ENCODE assay signal across 12 cellular contexts in the genomic region with DNA sequence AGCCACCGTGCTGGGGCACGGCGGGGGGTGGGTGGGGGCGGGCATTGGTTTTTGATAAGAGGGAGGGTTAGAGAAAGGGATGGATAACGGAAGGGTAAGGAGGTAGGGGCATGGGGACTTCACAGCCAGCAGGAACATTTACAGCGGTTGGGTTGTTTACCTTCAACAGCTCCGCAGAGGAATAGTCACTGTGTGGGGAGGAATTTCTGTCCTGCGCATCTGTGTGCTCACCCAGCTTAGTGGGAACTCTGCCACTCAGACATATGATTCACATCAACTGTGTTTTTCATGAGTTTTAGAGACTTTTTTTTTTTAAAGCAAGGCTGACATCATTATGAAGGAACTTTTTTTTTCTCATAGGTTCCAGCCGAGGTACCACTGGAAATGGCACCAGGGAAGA. TPM values are rescaled to one million over a fixed set of nuclear protein-coding genes. Genes with fewer than 3 reads are reported as not detected.
DNase-seq lines count a peak whose midpoint lies in the region; ATAC-seq and TF ChIP-seq lines count a peak whose summit lies in the region.
"Had no signal": no experiment of that assay in that cellular context is flagged by ENCODE, and none has a peak within 500 bp of the region (broad histone marks: within the 10 kb centered on the region; RNA-seq: fewer than 3 reads in every experiment).

No MANE protein-coding gene starts in this region.

- POLR2A ChIA-PET in AG04450 (lab: Yijun Ruan, JAX): interaction anchor here (0.7 kb wide), 1 partner anchor 27 kb away, joined by 3 read pairs; no protein-coding TSS in a partner anchor
- POLR2A ChIA-PET in CD8-positive, alpha-beta memory T cell (lab: Charles Lee): no interaction called here
- POLR2A ChIA-PET in naive thymus-derived CD8-positive, alpha-beta T cell (lab: Charles Lee): no interaction called here

- no peaks in the 10 kb centered on the region for H3K36me3 ChIP-seq in CD8-positive, alpha-beta memory T cell (ENCODE audit: insufficient read depth, low read length)

- H3K36me3 Mint-ChIP-seq in CD8-positive, alpha-beta memory T cell: no peaks in the 10 kb centered on the region
- H3K36me3 Mint-ChIP-seq in naive thymus-derived CD8-positive, alpha-beta T cell: no peaks in the 10 kb centered on the region

- H3K9me3 ChIP-seq in AG04450 (ENCODE audit: control insufficient read depth, insufficient read depth, low read length): no peaks in the 10 kb centered on the region; the same call in 1 of the 2 replicates
- H3K9me3 ChIP-seq in CD8-positive, alpha-beta memory T cell (ENCODE audit: low read length): no peaks in the 10 kb centered on the region

- no peak overlapping the region for H3K27ac Mint-ChIP-seq in CD8-positive, alpha-beta memory T cell
- H3K27ac Mint-ChIP-seq in naive thymus-derived CD8-positive, alpha-beta T cell: no peak overlapping the region
- H3K27ac Mint-ChIP-seq: dendritic cell treated with granulocyte-macrophage colony-stimulating factor and Interleukin-4, amounts not matched to agents 40 ng/mL and 50 ng/mL, for 4 days had no signal

- no peaks in the 10 kb centered on the region for H3K4me1 Mint-ChIP-seq in CD8-positive, alpha-beta memory T cell
- H3K4me1 Mint-ChIP-seq in naive thymus-derived CD8-positive, alpha-beta T cell: no peaks in the 10 kb centered on the region

- peaks cover 23% of the 10 kb centered on the region for H3K27me3 ChIP-seq in AG04450 (ENCODE audit: control insufficient read depth, insufficient read depth, low read length)
- no peaks in the 10 kb centered on the region for H3K27me3 ChIP-seq in CD8-positive, alpha-beta memory T cell (ENCODE audit: insufficient read depth, low read length, poor library complexity, severe bottlenecking)

- DNase-seq in AG04450 (ENCODE audit: low read depth, low spot score): peak; percentile 88
- DNase-seq in HS-5 (ENCODE audit: low read depth): peak; percentile 87
- no peak for DNase-seq in coronary artery (ENCODE audit: low spot score)
- DNase-seq in left kidney (ENCODE audit: low read depth, low spot score): peak; percentile 38
- no peak for DNase-seq in NCI-H1092 treated with DMSO at 0.1 percent for 48 hours (lab: John Stamatoyannopoulos, UW)
- no peak for DNase-seq in CD8-positive, alpha-beta memory T cell
- DNase-seq in naive thymus-derived CD8-positive, alpha-beta T cell: no peak
- no peak for DNase-seq in activated naive CD4-positive, alpha-beta T cell (lab: John Stamatoyannopoulos, UW)
- DNase-seq: islet precursor cell had no signal

- CTCF ChIA-PET in AG04450 (lab: Charles Lee): interaction anchor here (0.7 to 1.2 kb wide), 2 partner anchors 28 to 378 kb away, joined by 4 to 5 read pairs; no protein-coding TSS in a partner anchor
- CTCF ChIA-PET in CD8-positive, alpha-beta memory T cell (lab: Charles Lee): no interaction called here

- no peak for ATAC-seq in naive thymus-derived CD8-positive, alpha-beta T cell

- no peak overlapping the region for H3K4me3 Mint-ChIP-seq in CD8-positive, alpha-beta memory T cell
- H3K4me3 Mint-ChIP-seq in naive thymus-derived CD8-positive, alpha-beta T cell: no peak overlapping the region
- H3K4me3 Mint-ChIP-seq: dendritic cell treated with granulocyte-macrophage colony-stimulating factor and Interleukin-4, amounts not matched to agents 40 ng/mL and 50 ng/mL, for 4 days had no signal

- H3K4me1 ChIP-seq in CD8-positive, alpha-beta memory T cell (ENCODE audit: insufficient read depth, low read length): no peaks in the 10 kb centered on the region
- H3K4me1 ChIP-seq: parathyroid adenoma had no signal

- TF ChIP-seq CTCF in AG04450 (IDR thresholded peaks at IDR 0.05; ENCODE audit: low read depth, low read length) (no peak), coronary artery (IDR thresholded peaks at IDR 0.05) (no peak)

- H3K27ac ChIP-seq in AG04450 (ENCODE audit: low read depth, low read length) (no peak overlapping the region), coronary artery (peak overlapping the region in 1 of 2 donors; percentile 15)
- no peak overlapping the region for H3K27ac ChIP-seq in CD8-positive, alpha-beta memory T cell (ENCODE audit: low read depth, low read length)
- H3K27ac ChIP-seq: C4-2B, parathyroid adenoma had no signal

- H3K9me3 Mint-ChIP-seq in CD8-positive, alpha-beta memory T cell: no peaks in the 10 kb centered on the region
- H3K9me3 Mint-ChIP-seq in naive thymus-derived CD8-positive, alpha-beta T cell: no peaks in the 10 kb centered on the region
- H3K9me3 Mint-ChIP-seq: dendritic cell treated with granulocyte-macrophage colony-stimulating factor and Interleukin-4, amounts not matched to agents 40 ng/mL and 50 ng/mL, for 4 days had no signal

- H3K4me3 ChIP-seq in AG04450 (ENCODE audit: low read depth, low read length) (no peak overlapping the region), coronary artery (peak overlapping the region; percentile 9)
- H3K4me3 ChIP-seq in CD8-positive, alpha-beta memory T cell (ENCODE audit: low read length): no peak overlapping the region

- H3K27me3 Mint-ChIP-seq in CD8-positive, alpha-beta memory T cell: peaks cover 27 to 42% of the 10 kb centered on the region in 2 donors
- H3K27me3 Mint-ChIP-seq in naive thymus-derived CD8-positive, alpha-beta T cell: peaks cover 5 to 37% (median 19%) of the 10 kb centered on the region in 5 donors

RNA-seq across cellular contexts. Expression of a gene that starts 19.6 kb away (rescaled TPM):
- polyA plus RNA-seq in AG04450 (2011; rRNA removed): 0.11 and 0.12 TPM in 2 replicates
- 0.09 and 0.14 TPM in 2 replicates for polyA minus RNA-seq in AG04450 (2011; rRNA and poly(A)+ RNA removed)
- under 1 TPM in 1 of 2 experiments, not detected in 1; 0.04 TPM for total RNA-seq in CD8-positive, alpha-beta memory T cell
- polyA plus RNA-seq in CD8-positive, alpha-beta memory T cell: not detected
- total RNA-seq in naive thymus-derived CD8-positive, alpha-beta T cell: not detected
- polyA plus RNA-seq in naive thymus-derived CD8-positive, alpha-beta T cell: not detected

RNA-seq across cellular contexts. Expression of a gene that starts 21.4 kb away (rescaled TPM):
- 0.06 TPM in 1 of 2 replicates, not detected in the other for polyA plus RNA-seq in AG04450 (2011; rRNA removed)
- not detected in 2 replicates for polyA minus RNA-seq in AG04450 (2011; rRNA and poly(A)+ RNA removed)
- not detected for total RNA-seq in CD8-positive, alpha-beta memory T cell
- not detected for polyA plus RNA-seq in CD8-positive, alpha-beta memory T cell
- total RNA-seq in naive thymus-derived CD8-positive, alpha-beta T cell: not detected
- not detected for polyA plus RNA-seq in naive thymus-derived CD8-positive, alpha-beta T cell

RNA-seq across cellular contexts. Expression of a gene that starts 37.9 kb away (rescaled TPM):
- 81.2 and 94.4 TPM in 2 replicates for polyA plus RNA-seq in AG04450 (2011; rRNA removed)
- 36.9 and 42.9 TPM in 2 replicates for polyA minus RNA-seq in AG04450 (2011; rRNA and poly(A)+ RNA removed)
- total RNA-seq in CD8-positive, alpha-beta memory T cell: 100 to 1,000 TPM; 147 TPM
- 52.1 TPM for polyA plus RNA-seq in CD8-positive, alpha-beta memory T cell
- total RNA-seq in naive thymus-derived CD8-positive, alpha-beta T cell: 10 to 100 TPM; 58.2 to 60.9 TPM
- 10 to 100 TPM; 58.0 to 81.6 (median 68.0) TPM for polyA plus RNA-seq in naive thymus-derived CD8-positive, alpha-beta T cell

RNA-seq across cellular contexts. Expression of a gene that starts 38.0 kb away (rescaled TPM):
- 1.7 and 2.1 TPM in 2 replicates for polyA plus RNA-seq in AG04450 (2011; rRNA removed)
- polyA minus RNA-seq in AG04450 (2011; rRNA and poly(A)+ RNA removed): 6.6 and 7.0 TPM in 2 replicates
- 1 to 10 TPM; 6.3 to 7.3 TPM for total RNA-seq in CD8-positive, alpha-beta memory T cell
- 0.54 TPM for polyA plus RNA-seq in CD8-positive, alpha-beta memory T cell
- total RNA-seq in naive thymus-derived CD8-positive, alpha-beta T cell: 1 to 10 TPM; 5.2 to 6.3 TPM
- 1 to 10 TPM in 1 of 3 donors, under 1 TPM in 2; 0.12 to 1.1 (median 0.28) TPM for polyA plus RNA-seq in naive thymus-derived CD8-positive, alpha-beta T cell

Comparison
In these comparisons a context has a peak if more than half of its experiments do, and no peak if none do; other contexts are left out.
1. DNase-seq: peak in AG04450 (single experiment), HS-5 (single experiment) and left kidney (single experiment); none in coronary artery (single experiment), NCI-H1092 treated with DMSO at 0.1 percent for 48 hours (single experiment), CD8-positive, alpha-beta memory T cell (0 of 5), naive thymus-derived CD8-positive, alpha-beta T cell (0 of 10) and activated naive CD4-positive, alpha-beta T cell (0 of 4).